In genomic region chr9:124852829-124853531, GRCh38 we compare ENCODE assay signal across 8 cellular contexts. TPM values are rescaled to one million over a fixed set of nuclear protein-coding genes. Genes with fewer than 3 reads are reported as not detected.
A peak's percentile ranks its signal among the peaks of the same experiment; 100 is the strongest.
DNase-seq lines count a peak whose midpoint lies in the region; TF ChIP-seq lines count a peak whose summit lies in the region.

WDR38 (plus strand) TSS chr9:124853460; CDS start chr9:124853532, 72 bp downstream.

- TF ChIP-seq CTCF in ascending aorta (IDR thresholded peaks at IDR 0.05) = peak; percentile 92 to 98 (median 97)

- H3K27ac ChIP-seq in ascending aorta (peak within 1 kb of the TSS; percentile 28 to 50), rectal smooth muscle tissue (ENCODE audit: low read depth, low read length) (peak within 1 kb of the TSS; percentile 19)

- H3K36me3 Mint-ChIP-seq in T-helper 2 cell treated with Interferon-gamma antibody and Interleukin-4, amounts not matched to agents 5 μg/mL and 100 μg/mL, for 36 hours (ENCODE audit: low read depth) = peaks cover 7% of the 10 kb centered on the region

- no peaks in the 10 kb centered on the region for H3K9me3 ChIP-seq in ascending aorta

- H3K27me3 ChIP-seq in ascending aorta (no peaks in the 10 kb centered on the region), rectal smooth muscle tissue (ENCODE audit: control insufficient read depth, insufficient read depth, low read length) (no peaks in the 10 kb centered on the region)

- peak; percentile 82 for DNase-seq in EH (ENCODE audit: low read depth)
- DNase-seq in H4 (ENCODE audit: low spot score) = peak; percentile 71
- peak; percentile 55 for DNase-seq in MV-4-11 (lab: John Stamatoyannopoulos, UW)
- peak; percentile 82 for DNase-seq in T-helper 2 cell treated with Interferon-gamma antibody and Interleukin-4, amounts not matched to agents 5 μg/mL and 100 μg/mL, for 36 hours (ENCODE audit: low spot score)
- peak; percentile 28 to 85 for DNase-seq in ascending aorta (ENCODE audit: low spot score in 2 of 2)
- peak; percentile 93 for DNase-seq in hepatic stellate cell (ENCODE audit: low spot score)
- DNase-seq in cerebellar nuclear complex (lab: John Stamatoyannopoulos, UW) = no peak

- H3K36me3 ChIP-seq in ascending aorta (peaks cover 8 to 14% of the 10 kb centered on the region in 2 donors), rectal smooth muscle tissue (ENCODE audit: control insufficient read depth, insufficient read depth, low read length) (peaks cover 6% of the 10 kb centered on the region)

- peak within 1 kb of the TSS; percentile 69 for H3K9ac ChIP-seq in rectal smooth muscle tissue (ENCODE audit: low read length)

- H3K4me1 ChIP-seq in ascending aorta (peaks cover 7 to 11% of the 10 kb centered on the region in 2 donors), rectal smooth muscle tissue (ENCODE audit: control insufficient read depth, insufficient read depth, low read length) (peaks cover 9% of the 10 kb centered on the region)

- H3K27ac Mint-ChIP-seq in T-helper 2 cell treated with Interferon-gamma antibody and Interleukin-4, amounts not matched to agents 5 μg/mL and 100 μg/mL, for 36 hours = no peak within 1 kb of the TSS

- intact Hi-C loops in ascending aorta (cut with DNase I) = loop anchor here (1.0 to 10.0 kb wide), 3 partner anchors 8 to 198 kb away; partner anchors contain the start of gene RPL35

- H3K4me3 ChIP-seq in ascending aorta = peak within 1 kb of the TSS; percentile 57 to 60
- peak within 1 kb of the TSS; percentile 67 for H3K4me3 ChIP-seq in rectal smooth muscle tissue (ENCODE audit: low read length)

- H3K4me1 Mint-ChIP-seq in T-helper 2 cell treated with Interferon-gamma antibody and Interleukin-4, amounts not matched to agents 5 μg/mL and 100 μg/mL, for 36 hours (ENCODE audit: low read depth) = peaks cover 6% of the 10 kb centered on the region

- H3K9me3 Mint-ChIP-seq in T-helper 2 cell treated with Interferon-gamma antibody and Interleukin-4, amounts not matched to agents 5 μg/mL and 100 μg/mL, for 36 hours = no peaks in the 10 kb centered on the region

- H3K4me3 Mint-ChIP-seq in T-helper 2 cell treated with Interferon-gamma antibody and Interleukin-4, amounts not matched to agents 5 μg/mL and 100 μg/mL, for 36 hours = peak within 1 kb of the TSS; percentile 72

- peaks cover 10% of the 10 kb centered on the region for H3K27me3 Mint-ChIP-seq in T-helper 2 cell treated with Interferon-gamma antibody and Interleukin-4, amounts not matched to agents 5 μg/mL and 100 μg/mL, for 36 hours (ENCODE audit: low read depth)

RNA-seq across cellular contexts. Expression of gene WDR38, which starts in this region (rescaled TPM):
- not detected in 2 replicates for total RNA-seq in H4 (2014; rRNA removed; shearing (Covaris generic))
- not detected for total RNA-seq in ascending aorta

Comparison
In these comparisons a context has a peak if more than half of its experiments do, and no peak if none do; other contexts are left out.
1. Peak in DNase-seq in H4; RNA of the gene not detected or under 1 TPM.
2. Peak in DNase-seq, H3K4me3 ChIP-seq and H3K27ac ChIP-seq in ascending aorta; RNA of the gene not detected or under 1 TPM.
3. DNase-seq: peak in EH (single experiment), MV-4-11 (single experiment), T-helper 2 cell treated with Interferon-gamma antibody and Interleukin-4, amounts not matched to agents 5 μg/mL and 100 μg/mL, for 36 hours (single experiment) and hepatic stellate cell (single experiment); none in cerebellar nuclear complex (0 of 2).